Comparison of ENCODE assay signal across 1 cellular context in genomic region chr19:47720669-47721068, GRCh38.
TF ChIP-seq lines count a peak whose summit lies in the region.

No MANE protein-coding gene starts in this region.

TF ChIP-seq in K562, 482 proteins besides CTCF, POLR2A, EP300 and RAD21:
- TF ChIP-seq SUPT5H (IDR thresholded peaks at IDR 0.05) (0 out of 2 replicates have a peak, but pooled peaks have one; percentile 30), CREBBP (IDR thresholded peaks at IDR 0.05; ENCODE audit: low read depth, low read length) (no peak)
